14 cellular contexts compared by ENCODE assay signal in the genomic region with DNA sequence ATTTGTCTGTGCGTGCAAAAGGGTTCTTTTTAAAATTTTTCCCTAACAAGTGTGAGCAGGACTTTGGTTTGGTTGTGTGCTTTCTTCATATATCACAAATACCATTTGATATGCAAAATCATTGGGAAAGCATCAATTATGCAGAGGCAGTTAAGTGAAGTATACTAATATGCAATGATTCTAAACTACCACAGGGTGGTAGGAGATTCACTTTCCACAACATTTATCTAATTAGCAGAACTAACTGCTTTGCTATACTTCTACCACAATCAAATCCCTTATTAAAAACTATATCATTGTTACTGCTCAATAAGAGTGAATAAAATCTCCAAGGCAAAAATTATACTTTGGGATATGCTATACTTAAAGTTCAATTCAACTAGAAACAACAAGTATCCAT.
DNase-seq lines count a peak whose midpoint lies in the region; TF ChIP-seq lines count a peak whose summit lies in the region.
"Had no signal": no experiment of that assay in that cellular context is flagged by ENCODE, and none has a peak within 500 bp of the region (broad histone marks: within the 10 kb centered on the region; RNA-seq: fewer than 3 reads in every experiment).

No MANE protein-coding gene starts in this region.

- H3K27ac Mint-ChIP-seq in nephron (no peak overlapping the region), nephron progenitor cell (no peak overlapping the region)
- H3K27ac Mint-ChIP-seq in activated naive CD4-positive, alpha-beta T cell treated with anti-CD3 and anti-CD28 coated beads for 36 hours, result no peak overlapping the region
- H3K27ac Mint-ChIP-seq: activated naive CD4-positive, alpha-beta T cell treated with anti-CD3 and anti-CD28 coated beads, Interleukin-2, amount 50 U/mL, for 24 hours; effector memory CD8-positive, alpha-beta T cell; naive B cell had no signal

- H3K4me3 ChIP-seq in NB4 (ENCODE audit: low read depth, low read length), result no peak overlapping the region

- intact Hi-C loops in activated naive CD4-positive, alpha-beta T cell treated with anti-CD3 and anti-CD28 coated beads for 36 hours (cut with micrococcal nuclease), result no loop called here

- H3K27me3 Mint-ChIP-seq in nephron (ENCODE audit: low read depth) (no peaks in the 10 kb centered on the region), nephron progenitor cell (ENCODE audit: low read depth, poor library complexity) (peaks cover 2% of the 10 kb centered on the region)
- H3K27me3 Mint-ChIP-seq in activated naive CD4-positive, alpha-beta T cell treated with anti-CD3 and anti-CD28 coated beads for 36 hours (ENCODE audit: low read depth), result no peaks in the 10 kb centered on the region
- H3K27me3 Mint-ChIP-seq: activated naive CD4-positive, alpha-beta T cell treated with anti-CD3 and anti-CD28 coated beads, Interleukin-2, amount 50 U/mL, for 24 hours; effector memory CD8-positive, alpha-beta T cell; naive B cell had no signal

- H3K36me3 Mint-ChIP-seq in nephron (ENCODE audit: low read depth), result no peaks in the 10 kb centered on the region
- H3K36me3 Mint-ChIP-seq in activated naive CD4-positive, alpha-beta T cell treated with anti-CD3 and anti-CD28 coated beads for 36 hours (ENCODE audit: low read depth), result no peaks in the 10 kb centered on the region
- no peaks in the 10 kb centered on the region for H3K36me3 Mint-ChIP-seq in nephron progenitor cell (ENCODE audit: low read depth)
- H3K36me3 Mint-ChIP-seq: activated naive CD4-positive, alpha-beta T cell treated with anti-CD3 and anti-CD28 coated beads, Interleukin-2, amount 50 U/mL, for 24 hours; naive B cell had no signal

- H3K4me3 Mint-ChIP-seq in nephron (no peak overlapping the region), nephron progenitor cell (no peak overlapping the region)
- no peak overlapping the region for H3K4me3 Mint-ChIP-seq in activated naive CD4-positive, alpha-beta T cell treated with anti-CD3 and anti-CD28 coated beads for 36 hours
- H3K4me3 Mint-ChIP-seq: activated naive CD4-positive, alpha-beta T cell treated with anti-CD3 and anti-CD28 coated beads, Interleukin-2, amount 50 U/mL, for 24 hours; effector memory CD8-positive, alpha-beta T cell; naive B cell had no signal

- DNase-seq in NCI-H1694 treated with DMSO at 0.1 percent for 48 hours (lab: John Stamatoyannopoulos, UW) (peak; percentile 5), NCI-H1694 (lab: John Stamatoyannopoulos, UW) (no peak), NB4 (ENCODE audit: low read depth) (peak; percentile 4), astrocyte of the hippocampus (ENCODE audit: low read depth, low spot score) (peak; percentile 12), NCI-H1417 treated with DMSO at 0.1 percent for 48 hours (lab: John Stamatoyannopoulos, UW) (no peak), nephron progenitor cell (no peak)
- no peak for DNase-seq in activated naive CD4-positive, alpha-beta T cell treated with anti-CD3 and anti-CD28 coated beads for 36 hours
- DNase-seq: activated CD4-positive, alpha-beta T cell treated with anti-CD3 and anti-CD28 coated beads, Interleukin-2, amount 50 U/mL, for 48 hours; effector memory CD8-positive, alpha-beta T cell; naive B cell; NCI-H1930; T-helper 1 cell had no signal

- H3K4me1 Mint-ChIP-seq in nephron (no peaks in the 10 kb centered on the region), nephron progenitor cell (no peaks in the 10 kb centered on the region)
- H3K4me1 Mint-ChIP-seq in activated naive CD4-positive, alpha-beta T cell treated with anti-CD3 and anti-CD28 coated beads for 36 hours (ENCODE audit: low read depth), result no peaks in the 10 kb centered on the region
- H3K4me1 Mint-ChIP-seq: activated naive CD4-positive, alpha-beta T cell treated with anti-CD3 and anti-CD28 coated beads, Interleukin-2, amount 50 U/mL, for 24 hours; naive B cell had no signal

- no peak for TF ChIP-seq POLR2A in NB4 (IDR thresholded peaks at IDR 0.05; ENCODE audit: extremely low read depth, insufficient read length)

- TF ChIP-seq CTCF in NB4 (IDR thresholded peaks at IDR 0.05; ENCODE audit: low read depth, low read length) (no peak), nephron (IDR thresholded peaks at IDR 0.05; ENCODE audit: unreplicated experiment in 3 of 3) (peak; percentile 24 to 42 (median 28)), nephron progenitor cell (IDR thresholded peaks at IDR 0.05) (no peak)

- CTCF ChIA-PET in activated naive CD4-positive, alpha-beta T cell treated with anti-CD3 and anti-CD28 coated beads for 36 hours (lab: Charles Lee), result no interaction called here

- H3K9me3 Mint-ChIP-seq in nephron (peaks cover 11% of the 10 kb centered on the region), nephron progenitor cell (no peaks in the 10 kb centered on the region)
- peaks cover 10% of the 10 kb centered on the region for H3K9me3 Mint-ChIP-seq in activated naive CD4-positive, alpha-beta T cell treated with anti-CD3 and anti-CD28 coated beads for 36 hours

Comparison
In these comparisons a context has a peak if more than half of its experiments do, and no peak if none do; other contexts are left out.
1. DNase-seq: peak in NCI-H1694 treated with DMSO at 0.1 percent for 48 hours (single experiment), NB4 (single experiment) and astrocyte of the hippocampus (single experiment); none in NCI-H1694 (single experiment), activated naive CD4-positive, alpha-beta T cell treated with anti-CD3 and anti-CD28 coated beads for 36 hours (single experiment), NCI-H1417 treated with DMSO at 0.1 percent for 48 hours (single experiment) and nephron progenitor cell (single experiment).
2. CTCF ChIP-seq: peak in nephron (3 of 3); none in NB4 (single experiment) and nephron progenitor cell (single experiment).